In genomic region chr22:30312053-30312452, GRCh38 we compare ENCODE assay signal across 1 cellular context.
TF ChIP-seq lines count a peak whose summit lies in the region.

No MANE protein-coding gene starts in this region.

TF ChIP-seq in GM12878, 131 proteins besides CTCF, POLR2A, EP300 and RAD21:
- TF ChIP-seq RB1 (IDR thresholded peaks at IDR 0.05; ENCODE audit: borderline replicate concordance): no peak
- TF ChIP-seq JUNB (IDR thresholded peaks at IDR 0.05): no peak
- TF ChIP-seq ATF3 (IDR thresholded peaks at IDR 0.05; ENCODE audit: borderline replicate concordance, extremely low read depth, low read depth, low read length): no peak
- no peak for TF ChIP-seq HCFC1 (IDR thresholded peaks at IDR 0.05; ENCODE audit: low read length)
